ENCODE assay signal across 8 cellular contexts in genomic region chr16:54930034-54930938, GRCh38. TPM values are rescaled to one million over a fixed set of nuclear protein-coding genes. Genes with fewer than 3 reads are reported as not detected.
DNase-seq lines count a peak whose midpoint lies in the region; ATAC-seq, FAIRE-seq and TF ChIP-seq lines count a peak whose summit lies in the region.

Gene IRX5, plus strand, starts transcription at chr16:54930865. Its CDS starts 334 bp downstream, at chr16:54931199.

- ATAC-seq in heart right ventricle (peak; percentile 65 to 83 (median 80)), pancreas (peak; percentile 61 to 81 (median 70)), GM18498 (IDR thresholded peaks at IDR 0.05; ENCODE audit: unreplicated experiment) (no peak)

- intact Hi-C loops in heart right ventricle (cut with DNase I) (loop anchor here in 9 of 10 donors (5.0 to 10.0 kb wide), 10 partner anchors 295 to 1155 kb away; partner anchors contain the start of genes IRX3 (in 2 of the 9) and IRX6 (in 2 of the 9)), pancreas (cut with DNase I) (loop anchor here in 1 of 3 donors (10.0 kb wide), 1 partner anchor 645 kb away; the partner anchor contains the start of gene IRX3)

- H3K9me3 ChIP-seq in KOPT-K1 (ENCODE audit: insufficient read depth, low read length, poor library complexity, severe bottlenecking) (peaks cover 17% of the 10 kb centered on the region), heart right ventricle (no peaks in the 10 kb centered on the region), pancreas (no peaks in the 10 kb centered on the region)

- H3K4me3 ChIP-seq in heart right ventricle = peak within 1 kb of the TSS; percentile 58 to 90 (median 74)
- peak within 1 kb of the TSS; percentile 31 to 64 (median 45) for H3K4me3 ChIP-seq in pancreas

- H3K27ac ChIP-seq in KOPT-K1 (ENCODE audit: low read depth, low read length, poor library complexity, severe bottlenecking) (peak within 1 kb of the TSS; percentile 99), heart right ventricle (peak within 1 kb of the TSS; percentile 68 to 96 (median 88)), pancreas (peak within 1 kb of the TSS in 3 of 4 donors; percentile 31 to 47 (median 39))

- WGBS in heart right ventricle, 2 donors = 1% methylated on average over 57 to 71 of the region's 71 CpGs
- 1% methylated on average over 60 to 69 of the region's 71 CpGs for WGBS in pancreas, 2 donors

- H3K27me3 ChIP-seq in heart right ventricle (peaks cover 0 to 93% (median 41%) of the 10 kb centered on the region in 7 donors), pancreas (peaks cover 0 to 57% (median 30%) of the 10 kb centered on the region in 4 donors)

- H3K36me3 ChIP-seq in KOPT-K1 (ENCODE audit: insufficient read depth, low read length) = peaks cover 26% of the 10 kb centered on the region
- H3K36me3 ChIP-seq in heart right ventricle = peaks cover 0 to 14% (median 0%) of the 10 kb centered on the region in 9 donors
- no peaks in the 10 kb centered on the region for H3K36me3 ChIP-seq in pancreas

- no peak for FAIRE-seq in pancreas (lab: Jason Lieb, UNC)

- peaks cover 0 to 39% (median 25%) of the 10 kb centered on the region in 9 donors for H3K4me1 ChIP-seq in heart right ventricle
- peaks cover 0 to 9% (median 0%) of the 10 kb centered on the region in 3 donors for H3K4me1 ChIP-seq in pancreas

- peak; percentile 87 for DNase-seq in GDM1 (lab: John Stamatoyannopoulos, UW)
- peak; percentile 91 for DNase-seq in OCI-M1 (lab: John Stamatoyannopoulos, UW)
- DNase-seq in amniotic stem cell (lab: John Stamatoyannopoulos, UW) = peak; percentile 88
- peak; percentile 91 to 92 for DNase-seq in heart right ventricle
- peak; percentile 81 to 90 (median 85) for DNase-seq in pancreas
- no peak for DNase-seq in activated gamma-delta T cell (lab: John Stamatoyannopoulos, UW)

- peak in 6 of 9 donors; percentile 17 to 33 (median 26) for TF ChIP-seq CTCF in heart right ventricle (IDR thresholded peaks at IDR 0.05)
- TF ChIP-seq CTCF in pancreas (IDR thresholded peaks at IDR 0.05) = no peak

RNA-seq across cellular contexts. Expression of gene IRX5, which starts in this region (rescaled TPM):
- total RNA-seq in heart right ventricle (10 to 100 TPM in 8 of 10 donors, 1 to 10 TPM in 2; 3.7 to 39.8 (median 24.5) TPM), pancreas (under 1 TPM in 5 of 6 donors, not detected in 1; 0.12 to 0.85 (median 0.14) TPM)
- polyA plus RNA-seq in heart right ventricle (10 to 100 TPM; 13.7 to 21.8 TPM), pancreas (under 1 TPM in 1 of 2 donors, not detected in 1; 0.26 TPM)

Comparison
In these comparisons a context has a peak if more than half of its experiments do, and no peak if none do; other contexts are left out.
1. RNA of gene IRX5 (polyA plus RNA-seq): 13.7 to 21.8 TPM in heart right ventricle; 0.26 TPM in pancreas; every median in the first group is over 10 times any median in the second.
2. Peak in DNase-seq, ATAC-seq, H3K4me3 ChIP-seq and H3K27ac ChIP-seq in pancreas; RNA of the gene not detected or under 1 TPM.
3. H3K27ac ChIP-seq: peak in every context shown above with its lines; median percentile 99 in KOPT-K1; 88 in heart right ventricle; 39 in pancreas.
4. CTCF ChIP-seq: peak in heart right ventricle (6 of 9); none in pancreas (0 of 4).